9 cellular contexts compared by ENCODE assay signal in the genomic region with DNA sequence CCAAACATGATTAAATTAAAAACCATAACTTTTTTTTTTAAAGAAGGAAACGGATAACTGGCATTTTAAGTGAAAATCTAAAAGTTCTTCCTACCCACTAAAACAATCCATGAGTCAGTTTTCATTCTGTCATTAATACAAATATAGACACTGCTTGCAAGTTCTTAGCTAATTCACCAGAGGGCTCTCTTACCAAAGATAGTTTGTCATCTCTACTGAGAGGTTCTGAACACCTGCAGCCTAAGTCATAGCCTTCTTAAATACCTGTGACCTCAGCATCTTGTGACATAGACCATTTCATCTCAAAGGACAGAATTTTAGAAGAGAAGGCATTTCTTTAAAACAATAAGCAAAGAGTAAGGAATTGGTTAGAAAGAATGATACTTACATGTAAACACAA.
DNase-seq lines count a peak whose midpoint lies in the region; ATAC-seq, FAIRE-seq and TF ChIP-seq lines count a peak whose summit lies in the region.
"Had no signal": no experiment of that assay in that cellular context is flagged by ENCODE, and none has a peak within 500 bp of the region (broad histone marks: within the 10 kb centered on the region; RNA-seq: fewer than 3 reads in every experiment).

No MANE protein-coding gene starts in this region.

- TF ChIP-seq CTCF in GM12878 (IDR thresholded peaks at IDR 0.05 in 2 of 3, conservative IDR thresholded peaks at IDR 0.05 in 1 of 3; ENCODE audit: control insufficient read depth in 2 of 3, extremely low read depth in 1 of 3, insufficient read depth in 1 of 3, low read depth in 3 of 3, low read length in 3 of 3) = peak; percentile 16 to 43 (median 23); a peak in 2 of 6 replicates

- H3K27me3 ChIP-seq in GM12878 (replicated peaks in 1 of 2; ENCODE audit: control insufficient read depth in 2 of 2, insufficient read depth in 2 of 2, low read length in 1 of 2) = no peaks in the 10 kb centered on the region; a peak in 1 of 4 replicates

- H3K4me2 ChIP-seq in GM12878 (ENCODE audit: control insufficient read depth, insufficient read depth) = no peak overlapping the region

- H3K79me2 ChIP-seq in GM12878 (ENCODE audit: control insufficient read depth, insufficient read depth, low read length) = no peaks in the 10 kb centered on the region

- peak; percentile 50 for TF ChIP-seq RAD21 in GM12878 (IDR thresholded peaks at IDR 0.05; ENCODE audit: insufficient read depth, low read depth, low read length)

- no peaks in the 10 kb centered on the region for H3K4me1 ChIP-seq in GM12878 (ENCODE audit: control insufficient read depth, insufficient read depth, low read length)

- RAD21 ChIA-PET in GM12878 (lab: Charles Lee; ENCODE audit: unreplicated experiment) = no interaction called here

- peak; percentile 28 for DNase-seq in GM03348 (ENCODE audit: low spot score)
- DNase-seq in M059J (ENCODE audit: low read depth) = peak; percentile 31
- no peak for DNase-seq in GM12878 (ENCODE audit: low read depth, low spot score)
- peak; percentile 8 for DNase-seq in middle frontal gyrus (ENCODE audit: extremely low spot score, low spot score)
- no peak for DNase-seq in stimulated activated CD4-positive, alpha-beta T cell treated with anti-CD3 and anti-CD28 coated beads, Interleukin-12 subunit alpha, Interleukin-12 subunit beta, amount 100 ng/mL, for 4 hours
- DNase-seq in NCI-H1436 (lab: John Stamatoyannopoulos, UW) = no peak
- DNase-seq in GM19238 (ENCODE audit: insufficient read length, low spot score) = no peak
- DNase-seq: activated T-cell treated with anti-CD3 and anti-CD28 coated beads, Interleukin-2, amount 50 U/mL, for 4 hours had no signal

- FAIRE-seq in GM12878 (lab: Jason Lieb, UNC) = no peak

- in situ Hi-C loops in GM12878 (cut with MboI) = no loop called here

- POLR2A ChIA-PET in GM12878 (lab: Charles Lee) = no interaction called here

- BruUV-seq in GM12878 (replicated peaks; lab: Mats Ljungman, UMichigan) = no TSS peak

- H4K20me1 ChIP-seq in GM12878 (ENCODE audit: control insufficient read depth, insufficient read depth) = no peaks in the 10 kb centered on the region

- H3K4me3 ChIP-seq in GM12878 = no peak overlapping the region

- H3K36me3 ChIP-seq in GM12878 (ENCODE audit: control insufficient read depth in 2 of 2, insufficient read depth in 2 of 2, low read length in 1 of 2) = no peaks in the 10 kb centered on the region

- H3K27ac ChIP-seq in GM12878 (ENCODE audit: control insufficient read depth, insufficient read depth) = no peak overlapping the region

- intact Hi-C loops in GM12878 (cut with micrococcal nuclease; ENCODE audit: unreplicated experiment) = no loop called here

- no peak for TF ChIP-seq EP300 in GM12878 (IDR thresholded peaks at IDR 0.05; ENCODE audit: borderline replicate concordance in 1 of 2, control insufficient read depth in 1 of 2, low read depth in 2 of 2, low read length in 2 of 2)

- TF ChIP-seq POLR2A in GM12878 (IDR thresholded peaks at IDR 0.05; ENCODE audit: low read depth, low read length) = no peak

- ATAC-seq in GM12878 = peak; percentile 60
- no peak for ATAC-seq in GM18858 (IDR thresholded peaks at IDR 0.05; ENCODE audit: unreplicated experiment)
- ATAC-seq: activated T-cell treated with anti-CD3 and anti-CD28 coated beads, Interleukin-2, amount 50 U/mL, for 4 hours had no signal

- WGBS in GM12878 (ENCODE audit: insufficient coverage, insufficient replicate concordance, low lambda C conversion rate, missing lambda C conversion rate) = 0% methylated on average over 1 of the region's 1 CpG

- H3K9ac ChIP-seq in GM12878 (ENCODE audit: control insufficient read depth, insufficient read depth, low read length) = no peak overlapping the region

- no peaks in the 10 kb centered on the region for H3K9me3 ChIP-seq in GM12878 (replicated peaks; ENCODE audit: control insufficient read depth, insufficient read depth, low read length)

- CTCF ChIA-PET in GM12878 (lab: Yijun Ruan, JAX) = interaction anchor here (0.7 kb wide), 2 partner anchors 652 to 980 kb away, joined by 3 to 4 read pairs; no protein-coding TSS in a partner anchor

- SMC1A ChIA-PET in GM12878 (lab: Charles Lee; ENCODE audit: uncharacterized antibody, unreplicated experiment) = interaction anchor here (0.7 to 1.4 kb wide), 4 partner anchors 12 to 1129 kb away, joined by 3 read pairs; no protein-coding TSS in a partner anchor

- no peak overlapping the region for H2AFZ ChIP-seq in GM12878 (ENCODE audit: control insufficient read depth, low read depth, low read length)

TF ChIP-seq in GM12878, 131 proteins besides CTCF, POLR2A, EP300 and RAD21:
- TF ChIP-seq SMC3 (IDR thresholded peaks at IDR 0.05; ENCODE audit: borderline replicate concordance, low read length) = peak; percentile 56; the same call in 1 of the 2 replicates
- TF ChIP-seq ASH2L (IDR thresholded peaks at IDR 0.05; ENCODE audit: borderline replicate concordance, low read depth) = no peak

Comparison
In these comparisons a context has a peak if more than half of its experiments do, and no peak if none do; other contexts are left out.
1. DNase-seq: peak in GM03348 (single experiment), M059J (single experiment) and middle frontal gyrus (single experiment); none in GM12878 (single experiment), stimulated activated CD4-positive, alpha-beta T cell treated with anti-CD3 and anti-CD28 coated beads, Interleukin-12 subunit alpha, Interleukin-12 subunit beta, amount 100 ng/mL, for 4 hours (single experiment), NCI-H1436 (single experiment) and GM19238 (single experiment).